ENCODE assay signal across 10 cellular contexts in the genomic region with DNA sequence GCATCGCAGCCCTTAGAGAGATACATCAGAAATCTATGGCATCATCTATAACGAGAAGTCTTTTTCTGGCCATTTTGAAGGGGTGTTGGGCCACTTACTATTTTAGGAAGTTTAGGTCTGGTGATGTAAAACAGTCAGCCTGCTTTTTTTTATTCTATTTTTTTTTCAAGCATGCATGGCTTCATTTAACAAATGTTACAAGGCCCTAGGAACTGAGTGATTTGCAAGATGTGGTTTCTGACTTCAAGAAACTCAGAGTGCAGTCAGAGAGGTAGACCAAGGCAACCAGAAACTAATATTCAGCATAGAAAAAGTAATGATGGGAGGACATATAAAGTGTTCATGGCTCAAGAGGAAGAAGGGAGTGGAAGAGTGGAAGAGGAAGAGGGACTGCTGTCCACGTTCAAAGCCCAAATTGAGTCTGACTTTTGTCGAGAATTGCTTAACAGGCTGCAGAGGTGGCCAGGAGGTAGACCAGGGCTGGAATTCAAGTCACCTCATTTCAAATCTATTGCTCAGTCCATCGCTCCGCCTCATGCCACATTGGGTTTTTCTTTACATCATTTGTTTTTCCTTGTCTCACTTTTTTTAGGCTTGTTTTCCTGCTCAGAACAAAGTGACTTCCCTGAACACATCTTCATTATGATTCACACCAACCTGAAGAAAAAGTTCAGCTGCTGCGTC.
DNase-seq lines count a peak whose midpoint lies in the region; ATAC-seq and TF ChIP-seq lines count a peak whose summit lies in the region.
"Had no signal": no experiment of that assay in that cellular context is flagged by ENCODE, and none has a peak within 500 bp of the region (broad histone marks: within the 10 kb centered on the region; RNA-seq: fewer than 3 reads in every experiment).

No MANE protein-coding gene starts in this region.

- TF ChIP-seq EP300 in transverse colon (IDR thresholded peaks at IDR 0.05; ENCODE audit: low read depth) = no peak

- TF ChIP-seq CTCF in cardiac muscle cell (IDR thresholded peaks at IDR 0.05; ENCODE audit: low read depth, low read length) (no peak), heart left ventricle (IDR thresholded peaks at IDR 0.05) (no peak), transverse colon (IDR thresholded peaks at IDR 0.05) (no peak), GM13977 (IDR thresholded peaks at IDR 0.05; ENCODE audit: extremely low read depth, insufficient read depth, missing control alignments) (no peak)

- peak overlapping the region; percentile 11 for H3K27ac ChIP-seq in cardiac muscle cell
- peak overlapping the region in 2 of 12 donors; percentile 17 to 87 for H3K27ac ChIP-seq in heart left ventricle
- peak overlapping the region; percentile 3 for H3K27ac ChIP-seq in angular gyrus (ENCODE audit: low read depth, low read length)
- peak overlapping the region; percentile 62 to 77 (median 73) for H3K27ac ChIP-seq in transverse colon

- no peak for DNase-seq in cardiac muscle cell (ENCODE audit: low read depth in 1 of 2, low spot score in 1 of 2)
- DNase-seq in heart left ventricle = no peak
- no peak for DNase-seq in transverse colon
- no peak for DNase-seq in UCSD-AML1 (lab: John Stamatoyannopoulos, UW; ENCODE audit: unreplicated experiment)
- DNase-seq in GM13977 (ENCODE audit: low spot score) = no peak
- DNase-seq: effector CD8-positive, alpha-beta T cell; PC-3 had no signal

- H3K27me3 ChIP-seq in cardiac muscle cell (no peaks in the 10 kb centered on the region), heart left ventricle (no peaks in the 10 kb centered on the region), transverse colon (no peaks in the 10 kb centered on the region)

- H3K9me3 ChIP-seq in cardiac muscle cell (ENCODE audit: low read depth) (no peaks in the 10 kb centered on the region), heart left ventricle (no peaks in the 10 kb centered on the region), transverse colon (no peaks in the 10 kb centered on the region)

- ATAC-seq in heart left ventricle = no peak
- peak; percentile 5 for ATAC-seq in HG03139 (IDR thresholded peaks at IDR 0.05; ENCODE audit: unreplicated experiment)
- ATAC-seq in HG02938 (IDR thresholded peaks at IDR 0.05; ENCODE audit: unreplicated experiment) = no peak

- H3K4me1 ChIP-seq in cardiac muscle cell (ENCODE audit: low read depth) (peaks cover 30% of the 10 kb centered on the region), heart left ventricle (peaks cover 7 to 71% (median 46%) of the 10 kb centered on the region in 12 donors), transverse colon (peaks cover 0 to 55% (median 31%) of the 10 kb centered on the region in 4 donors)

- intact Hi-C loops in heart left ventricle (cut with DNase I) (loop anchor here in 1 of 10 donors (5.0 kb wide), 1 partner anchor 105 kb away; no protein-coding TSS in a partner anchor), transverse colon (cut with DNase I; ENCODE audit: low total_unique reads) (no loop called here)

- WGBS in heart left ventricle, 4 donors = 66 to 76% (median 74%) methylated on average over 7 of the region's 7 CpGs
- WGBS in transverse colon (ENCODE audit: low coverage in 1 of 2), 2 donors = 68 to 77% methylated on average over 5 to 7 of the region's 7 CpGs

- in situ Hi-C loops in transverse colon (cut with MboI; ENCODE audit: low pct_ligation_motif_present in 1 of 4, low pct_unique_long_range_greater_than_20kb in 1 of 4, low sequenced_read_pairs in 3 of 4) = no loop called here
- in situ Hi-C loops in GM13977 (cut with MboI; ENCODE audit: low pct_unique_long_range_greater_than_20kb, low sequenced_read_pairs, unreplicated experiment) = no loop called here

- TF ChIP-seq POLR2A in heart left ventricle (IDR thresholded peaks at IDR 0.05) = no peak
- TF ChIP-seq POLR2A in transverse colon (IDR thresholded peaks at IDR 0.05) = no peak

- H3K4me3 ChIP-seq in cardiac muscle cell = no peak overlapping the region
- no peak overlapping the region for H3K4me3 ChIP-seq in heart left ventricle
- H3K4me3 ChIP-seq in transverse colon = no peak overlapping the region

- peaks cover 21% of the 10 kb centered on the region for H3K36me3 ChIP-seq in cardiac muscle cell
- peaks cover 0 to 33% (median 24%) of the 10 kb centered on the region in 9 donors for H3K36me3 ChIP-seq in heart left ventricle
- H3K36me3 ChIP-seq in transverse colon = no peaks in the 10 kb centered on the region
